In genomic region chr11:108498046-108498815, GRCh38 we compare ENCODE assay signal across 8 cellular contexts. TPM values are rescaled to one million over a fixed set of nuclear protein-coding genes. Genes with fewer than 3 reads are reported as not detected.
DNase-seq lines count a peak whose midpoint lies in the region; ATAC-seq and TF ChIP-seq lines count a peak whose summit lies in the region.

TSS of gene POGLUT3 (minus strand) at chr11:108498384. CDS start at chr11:108498366, 18 bp downstream.

- peak; percentile 31 for TF ChIP-seq CTCF in type B pancreatic cell (conservative IDR thresholded peaks at IDR 0.05)

- H3K4me1 Mint-ChIP-seq in IgD-negative memory B cell: peaks cover 11 to 18% (median 13%) of the 10 kb centered on the region in 3 donors
- peaks cover 33% of the 10 kb centered on the region for H3K4me1 Mint-ChIP-seq in activated naive CD4-positive, alpha-beta T cell treated with anti-CD3 and anti-CD28 coated beads, Interleukin-2, amount 50 U/mL, for 24 hours
- H3K4me1 Mint-ChIP-seq in type B pancreatic cell (ENCODE audit: unreplicated experiment): peaks cover 43% of the 10 kb centered on the region

- H3K9me3 Mint-ChIP-seq in IgD-negative memory B cell (no peaks in the 10 kb centered on the region), type B pancreatic cell (no peaks in the 10 kb centered on the region)
- no peaks in the 10 kb centered on the region for H3K9me3 Mint-ChIP-seq in activated naive CD4-positive, alpha-beta T cell treated with anti-CD3 and anti-CD28 coated beads, Interleukin-2, amount 50 U/mL, for 24 hours

- peaks cover 3% of the 10 kb centered on the region for H3K36me3 Mint-ChIP-seq in IgD-negative memory B cell
- no peaks in the 10 kb centered on the region for H3K36me3 Mint-ChIP-seq in activated naive CD4-positive, alpha-beta T cell treated with anti-CD3 and anti-CD28 coated beads, Interleukin-2, amount 50 U/mL, for 24 hours
- peaks cover 10% of the 10 kb centered on the region for H3K36me3 Mint-ChIP-seq in type B pancreatic cell

- H3K4me3 Mint-ChIP-seq in IgD-negative memory B cell (peak within 1 kb of the TSS; percentile 91 to 100 (median 100)), type B pancreatic cell (peak within 1 kb of the TSS; percentile 97)
- H3K4me3 Mint-ChIP-seq in activated naive CD4-positive, alpha-beta T cell treated with anti-CD3 and anti-CD28 coated beads, Interleukin-2, amount 50 U/mL, for 24 hours: peak within 1 kb of the TSS; percentile 92

- DNase-seq in DMS53 (lab: John Stamatoyannopoulos, UW) (peak; percentile 81), globus pallidus (ENCODE audit: low spot score) (peak; percentile 35), occipital lobe (lab: John Stamatoyannopoulos, UW) (peak; percentile 4), type B pancreatic cell (ENCODE audit: extremely low spot score, unreplicated experiment) (peak; percentile 77)

- peak; percentile 48 for ATAC-seq in GM21526 (IDR thresholded peaks at IDR 0.05; ENCODE audit: low FRiP score, unreplicated experiment)
- peak; percentile 73 for ATAC-seq in SK-N-SH treated with all-trans-retinoic acid at 6 μM for 48 hours

- no peaks in the 10 kb centered on the region for H3K27me3 Mint-ChIP-seq in IgD-negative memory B cell
- H3K27me3 Mint-ChIP-seq in activated naive CD4-positive, alpha-beta T cell treated with anti-CD3 and anti-CD28 coated beads, Interleukin-2, amount 50 U/mL, for 24 hours: no peaks in the 10 kb centered on the region
- peaks cover 4% of the 10 kb centered on the region for H3K27me3 Mint-ChIP-seq in type B pancreatic cell

- H3K27ac Mint-ChIP-seq in IgD-negative memory B cell: peak within 1 kb of the TSS; percentile 71 to 99 (median 98)
- H3K27ac Mint-ChIP-seq in activated naive CD4-positive, alpha-beta T cell treated with anti-CD3 and anti-CD28 coated beads, Interleukin-2, amount 50 U/mL, for 24 hours: peak within 1 kb of the TSS; percentile 95
- peak within 1 kb of the TSS; percentile 98 for H3K27ac Mint-ChIP-seq in type B pancreatic cell

TF ChIP-seq in SK-N-SH treated with all-trans-retinoic acid at 6 μM for 48 hours, 23 proteins besides CTCF, POLR2A, EP300 and RAD21:
- TF ChIP-seq PPARA (CRISPR knock-in tag; IDR thresholded peaks at IDR 0.05; ENCODE audit: borderline replicate concordance) (no peak), ZNF70 (CRISPR knock-in tag; IDR thresholded peaks at IDR 0.05) (no peak), RARB (CRISPR knock-in tag; IDR thresholded peaks at IDR 0.05) (no peak), CREB5 (CRISPR knock-in tag; IDR thresholded peaks at IDR 0.05; ENCODE audit: low read depth) (no peak), ZFP30 (CRISPR knock-in tag; IDR thresholded peaks at IDR 0.05) (no peak), TSHZ2 (CRISPR knock-in tag; IDR thresholded peaks at IDR 0.05) (0 out of 2 replicates have a peak, but pooled peaks have one; percentile 17), ARNTL (CRISPR knock-in tag; IDR thresholded peaks at IDR 0.05; ENCODE audit: borderline replicate concordance, low read depth) (no peak), TCF4 (CRISPR knock-in tag; IDR thresholded peaks at IDR 0.05; ENCODE audit: borderline replicate concordance) (no peak)

RNA-seq across cellular contexts. Expression of gene POGLUT3, which starts in this region (rescaled TPM):
- 4.6 TPM for polyA plus RNA-seq in IgD-negative memory B cell
- total RNA-seq in occipital lobe (9.4 TPM), type B pancreatic cell (ENCODE audit: low replicate concordance) (19.2 and 23.8 TPM in 2 replicates)

Comparison
In these comparisons a context has a peak if more than half of its experiments do, and no peak if none do; other contexts are left out.
1. Peak in every context shown above with its lines: DNase-seq and ATAC-seq.
2. DNase-seq: peak in every context shown above with its lines; median percentile 81 in DMS53; 77 in type B pancreatic cell; 35 in globus pallidus; 4 in occipital lobe.